8 cellular contexts compared by ENCODE assay signal in genomic region chr13:84917252-84917878, GRCh38.
DNase-seq lines count a peak whose midpoint lies in the region; ATAC-seq and TF ChIP-seq lines count a peak whose summit lies in the region.

No MANE protein-coding gene starts in this region.

- in situ Hi-C loops in GM13977 (cut with MboI; ENCODE audit: low pct_unique_long_range_greater_than_20kb, low sequenced_read_pairs, unreplicated experiment): no loop called here

- H3K27me3 ChIP-seq in breast epithelium: no peaks in the 10 kb centered on the region

- no peaks in the 10 kb centered on the region for H3K9me3 ChIP-seq in breast epithelium

- no peak overlapping the region for H3K4me3 ChIP-seq in breast epithelium

- H3K4me1 Mint-ChIP-seq in stimulated activated effector memory CD8-positive, alpha-beta T cell treated with anti-CD3 and anti-CD28 coated beads, Interleukin-12 subunit alpha, Interleukin-12 subunit beta, amount 100 ng/mL, for 72 hours: no peaks in the 10 kb centered on the region

- no peaks in the 10 kb centered on the region for H3K36me3 Mint-ChIP-seq in stimulated activated effector memory CD8-positive, alpha-beta T cell treated with anti-CD3 and anti-CD28 coated beads, Interleukin-12 subunit alpha, Interleukin-12 subunit beta, amount 100 ng/mL, for 72 hours

- TF ChIP-seq CTCF in GM13977 (IDR thresholded peaks at IDR 0.05; ENCODE audit: extremely low read depth, insufficient read depth, missing control alignments) (peak; percentile 32), breast epithelium (IDR thresholded peaks at IDR 0.05) (peak in 2 of 3 donors; percentile 29 to 55)

- H3K27ac Mint-ChIP-seq in stimulated activated effector memory CD8-positive, alpha-beta T cell treated with anti-CD3 and anti-CD28 coated beads, Interleukin-12 subunit alpha, Interleukin-12 subunit beta, amount 100 ng/mL, for 72 hours: no peak overlapping the region

- no peak for ATAC-seq in GM21825 (IDR thresholded peaks at IDR 0.05; ENCODE audit: unreplicated experiment)
- no peak for ATAC-seq in left ventricle myocardium superior
- no peak for ATAC-seq in stimulated activated effector memory CD8-positive, alpha-beta T cell treated with anti-CD3 and anti-CD28 coated beads, Interleukin-12 subunit alpha, Interleukin-12 subunit beta, amount 100 ng/mL, for 72 hours

- no peak for TF ChIP-seq POLR2A in breast epithelium (IDR thresholded peaks at IDR 0.05)

- H3K4me1 ChIP-seq in breast epithelium: no peaks in the 10 kb centered on the region

- DNase-seq in GM13977 (ENCODE audit: low spot score) (peak; percentile 32), NCI-H146 (lab: John Stamatoyannopoulos, UW) (peak; percentile 48), breast epithelium (ENCODE audit: low spot score in 2 of 2) (no peak), pons (ENCODE audit: low spot score) (peak; percentile 76), left ventricle myocardium superior (no peak), NCI-H446 treated with DMSO at 0.1 percent for 48 hours (lab: John Stamatoyannopoulos, UW) (no peak)
- no peak for DNase-seq in stimulated activated effector memory CD8-positive, alpha-beta T cell treated with anti-CD3 and anti-CD28 coated beads, Interleukin-12 subunit alpha, Interleukin-12 subunit beta, amount 100 ng/mL, for 72 hours (ENCODE audit: low spot score in 2 of 2)

- no peak overlapping the region for H3K4me3 Mint-ChIP-seq in stimulated activated effector memory CD8-positive, alpha-beta T cell treated with anti-CD3 and anti-CD28 coated beads, Interleukin-12 subunit alpha, Interleukin-12 subunit beta, amount 100 ng/mL, for 72 hours

- no peaks in the 10 kb centered on the region for H3K36me3 ChIP-seq in breast epithelium

- H3K27ac ChIP-seq in breast epithelium: no peak overlapping the region

- no peaks in the 10 kb centered on the region for H3K9me3 Mint-ChIP-seq in stimulated activated effector memory CD8-positive, alpha-beta T cell treated with anti-CD3 and anti-CD28 coated beads, Interleukin-12 subunit alpha, Interleukin-12 subunit beta, amount 100 ng/mL, for 72 hours

- intact Hi-C loops in breast epithelium (cut with DNase I; ENCODE audit: low total_unique reads): no loop called here
- intact Hi-C loops in left ventricle myocardium superior (cut with micrococcal nuclease): loop anchor here (10.0 kb wide), 1 partner anchor 887 kb away; no protein-coding TSS in a partner anchor

Comparison
In these comparisons a context has a peak if more than half of its experiments do, and no peak if none do; other contexts are left out.
1. DNase-seq: peak in GM13977 (single experiment), NCI-H146 (single experiment) and pons (single experiment); none in breast epithelium (0 of 2), left ventricle myocardium superior (single experiment), stimulated activated effector memory CD8-positive, alpha-beta T cell treated with anti-CD3 and anti-CD28 coated beads, Interleukin-12 subunit alpha, Interleukin-12 subunit beta, amount 100 ng/mL, for 72 hours (0 of 2) and NCI-H446 treated with DMSO at 0.1 percent for 48 hours (single experiment).